Comparison of ENCODE assay signal across 8 cellular contexts in genomic region chr16:13919330-13919682, GRCh38. TPM values are rescaled to one million over a fixed set of nuclear protein-coding genes. Genes with fewer than 3 reads are reported as not detected.
DNase-seq lines count a peak whose midpoint lies in the region; ATAC-seq and TF ChIP-seq lines count a peak whose summit lies in the region.

No MANE protein-coding gene starts in this region.

- peak overlapping the region; percentile 95 for H3K4me3 Mint-ChIP-seq in activated CD8-positive, alpha-beta memory T cell treated with anti-CD3 and anti-CD28 coated beads, Interleukin-2, amount 10 ng/mL, durations not matched to agents 7 days and 5 days

- no peak for TF ChIP-seq CTCF in cardiac muscle cell (IDR thresholded peaks at IDR 0.05; ENCODE audit: low read depth, low read length)

- peaks cover 4% of the 10 kb centered on the region for H3K27me3 Mint-ChIP-seq in activated CD8-positive, alpha-beta memory T cell treated with anti-CD3 and anti-CD28 coated beads, Interleukin-2, amount 10 ng/mL, durations not matched to agents 7 days and 5 days

- no peaks in the 10 kb centered on the region for H3K9me3 Mint-ChIP-seq in activated CD8-positive, alpha-beta memory T cell treated with anti-CD3 and anti-CD28 coated beads, Interleukin-2, amount 10 ng/mL, durations not matched to agents 7 days and 5 days (ENCODE audit: low read depth)

- H3K36me3 Mint-ChIP-seq in activated CD8-positive, alpha-beta memory T cell treated with anti-CD3 and anti-CD28 coated beads, Interleukin-2, amount 10 ng/mL, durations not matched to agents 7 days and 5 days, result peaks cover 3% of the 10 kb centered on the region

- no peaks in the 10 kb centered on the region for H3K9me3 ChIP-seq in cardiac muscle cell (ENCODE audit: low read depth)

- no peak overlapping the region for H3K27ac ChIP-seq in cardiac muscle cell

- H3K27me3 ChIP-seq in cardiac muscle cell, result peaks cover 4% of the 10 kb centered on the region

- CTCF ChIA-PET in activated CD8-positive, alpha-beta memory T cell treated with anti-CD3 and anti-CD28 coated beads, Interleukin-2, amount 10 ng/mL, durations not matched to agents 7 days and 5 days (lab: Charles Lee), result interaction anchor here (0.6 to 4.2 kb wide), 33 partner anchors 8 to 1824 kb away, joined by 3 to 31 read pairs (median 4); partner anchors contain the start of gene BFAR

- peak overlapping the region; percentile 13 for H3K4me3 ChIP-seq in cardiac muscle cell

- no peak for ATAC-seq in activated CD8-positive, alpha-beta memory T cell treated with anti-CD3 and anti-CD28 coated beads, Interleukin-2, amount 10 ng/mL, durations not matched to agents 7 days and 5 days
- ATAC-seq in HG02798 (IDR thresholded peaks at IDR 0.05; ENCODE audit: poor library complexity, unreplicated experiment), result no peak
- no peak for ATAC-seq in HG03280 (IDR thresholded peaks at IDR 0.05; ENCODE audit: unreplicated experiment)

- no peaks in the 10 kb centered on the region for H3K36me3 ChIP-seq in cardiac muscle cell

- H3K27ac Mint-ChIP-seq in activated CD8-positive, alpha-beta memory T cell treated with anti-CD3 and anti-CD28 coated beads, Interleukin-2, amount 10 ng/mL, durations not matched to agents 7 days and 5 days, result peak overlapping the region; percentile 79

- H3K4me1 ChIP-seq in cardiac muscle cell (ENCODE audit: low read depth), result peaks cover 4% of the 10 kb centered on the region

- DNase-seq in activated CD8-positive, alpha-beta memory T cell treated with anti-CD3 and anti-CD28 coated beads, Interleukin-2, amount 10 ng/mL, durations not matched to agents 7 days and 5 days, result peak; percentile 46
- DNase-seq in activated CD8-positive, alpha-beta memory T cell treated with anti-CD3 and anti-CD28 coated beads for 24 hours, result no peak
- DNase-seq in NCI-H2196 treated with DMSO at 0.1 percent for 48 hours (lab: John Stamatoyannopoulos, UW; ENCODE audit: unreplicated experiment) (peak; percentile 53), cardiac muscle cell (ENCODE audit: low read depth in 1 of 2, low spot score in 1 of 2) (peak; percentile 55 to 69), pulmonary artery endothelial cell (ENCODE audit: low read depth, low spot score) (peak; percentile 26)
- DNase-seq in activated naive CD4-positive, alpha-beta T cell treated with anti-CD3 and anti-CD28 coated beads, Interleukin-2, amount 50 U/mL, for 16 hours, result peak; percentile 14

- H3K4me1 Mint-ChIP-seq in activated CD8-positive, alpha-beta memory T cell treated with anti-CD3 and anti-CD28 coated beads, Interleukin-2, amount 10 ng/mL, durations not matched to agents 7 days and 5 days, result peaks cover 25% of the 10 kb centered on the region

RNA-seq across cellular contexts. Expression of gene ERCC4, which starts 0.6 kb away (rescaled TPM):
- 10 to 100 TPM; 12.6 to 13.1 TPM for total RNA-seq in activated CD8-positive, alpha-beta memory T cell treated with anti-CD3 and anti-CD28 coated beads, Interleukin-2, amount 10 ng/mL, durations not matched to agents 7 days and 5 days
- total RNA-seq in cardiac muscle cell (8.1 and 13.1 TPM in 2 replicates), pulmonary artery endothelial cell (9.7 and 11.7 TPM in 2 replicates)
- polyA plus RNA-seq in cardiac muscle cell, result 15.6 and 27.4 TPM in 2 replicates
